ENCODE assay signal across 14 cellular contexts in genomic region chr6:136103101-136103688, GRCh38.
DNase-seq lines count a peak whose midpoint lies in the region; ATAC-seq and TF ChIP-seq lines count a peak whose summit lies in the region.
"Had no signal": no experiment of that assay in that cellular context is flagged by ENCODE, and none has a peak within 500 bp of the region (broad histone marks: within the 10 kb centered on the region; RNA-seq: fewer than 3 reads in every experiment).

No MANE protein-coding gene starts in this region.

- ATAC-seq in GM23338: peak; percentile 63
- no peak for ATAC-seq in HG03439 (IDR thresholded peaks at IDR 0.05; ENCODE audit: unreplicated experiment)
- no peak for ATAC-seq in GM19351 (IDR thresholded peaks at IDR 0.05; ENCODE audit: unreplicated experiment)
- ATAC-seq in CD4-positive, alpha-beta T cell (ENCODE audit: poor library complexity): no peak
- no peak for ATAC-seq in HG03457 (IDR thresholded peaks at IDR 0.05; ENCODE audit: unreplicated experiment)

- H3K27ac ChIP-seq in GM23338 (ENCODE audit: low read depth) (no peak overlapping the region), duodenal mucosa (ENCODE audit: low read depth, low read length) (peak overlapping the region; percentile 36)
- no peak overlapping the region for H3K27ac ChIP-seq in CD4-positive, alpha-beta T cell (ENCODE audit: low read depth, low read length)

- no peaks in the 10 kb centered on the region for H3K36me3 Mint-ChIP-seq in GM23338 (ENCODE audit: low read depth)
- no peaks in the 10 kb centered on the region for H3K36me3 Mint-ChIP-seq in CD4-positive, alpha-beta T cell (ENCODE audit: low read depth)

- no peaks in the 10 kb centered on the region for H3K79me2 ChIP-seq in GM23338 (replicated peaks; ENCODE audit: insufficient read depth)

- H4K20me1 ChIP-seq in GM23338 (replicated peaks; ENCODE audit: insufficient read depth): no peaks in the 10 kb centered on the region; the same call in 1 of the 2 replicates

- no peak overlapping the region for H3K9ac ChIP-seq in duodenal mucosa (ENCODE audit: low read depth in 1 of 2, low read length in 2 of 2)

- H3F3A ChIP-seq in GM23338 (replicated peaks; ENCODE audit: low read depth): no peaks in the 10 kb centered on the region

- H3K4me3 Mint-ChIP-seq in GM23338: no peak overlapping the region
- no peak overlapping the region for H3K4me3 Mint-ChIP-seq in CD4-positive, alpha-beta T cell

- intact Hi-C loops in CD4-positive, alpha-beta T cell (cut with DNase I, micrococcal nuclease): no loop called here

- peaks cover 73% of the 10 kb centered on the region for H3K27me3 Mint-ChIP-seq in GM23338 (ENCODE audit: insufficient read depth, low read depth, poor library complexity)
- peaks cover 5% of the 10 kb centered on the region for H3K27me3 Mint-ChIP-seq in CD4-positive, alpha-beta T cell

- POLR2A ChIA-PET in CD4-positive, alpha-beta T cell (lab: Charles Lee): no interaction called here

- H3K4me3 ChIP-seq in GM23338 (no peak overlapping the region), duodenal mucosa (ENCODE audit: low read depth in 1 of 2, low read length in 2 of 2) (no peak overlapping the region)

- DNase-seq in GM23338 (ENCODE audit: low spot score) (peak; percentile 28), left kidney (ENCODE audit: low read depth, low spot score) (peak; percentile 52), pulmonary artery endothelial cell (ENCODE audit: low read depth, low spot score) (peak; percentile 37)
- no peak for DNase-seq in CD4-positive, alpha-beta T cell
- DNase-seq: ACHN, Calu3, Karpas-422, NCI-H187, NCI-H748 treated with DMSO at 0.1 percent for 48 hours, SHP77 treated with DMSO at 0.1 percent for 48 hours had no signal

- H3K4me1 Mint-ChIP-seq in GM23338: peaks cover 29% of the 10 kb centered on the region
- no peaks in the 10 kb centered on the region for H3K4me1 Mint-ChIP-seq in CD4-positive, alpha-beta T cell (ENCODE audit: low read depth)

- 0 out of 2 replicates have a peak, but pooled peaks cover 2% of the 10 kb centered on the region for H3K9me2 ChIP-seq in GM23338 (ENCODE audit: insufficient read depth)

- no peaks in the 10 kb centered on the region for H3K9me3 ChIP-seq in duodenal mucosa (ENCODE audit: control insufficient read depth in 1 of 2, low read length in 2 of 2)
- no peaks in the 10 kb centered on the region for H3K9me3 ChIP-seq in CD4-positive, alpha-beta T cell (ENCODE audit: control insufficient read depth, low read length)

- CTCF ChIA-PET in CD4-positive, alpha-beta T cell (lab: Charles Lee): no interaction called here

- no peak overlapping the region for H2AFZ ChIP-seq in GM23338

- peak overlapping the region; percentile 61 for H3K4me2 ChIP-seq in GM23338

- H3K36me3 ChIP-seq in GM23338 (ENCODE audit: insufficient read depth) (no peaks in the 10 kb centered on the region), duodenal mucosa (ENCODE audit: control insufficient read depth in 1 of 2, insufficient read depth in 2 of 2, low read length in 2 of 2) (no peaks in the 10 kb centered on the region)

- no peak overlapping the region for H3K27ac Mint-ChIP-seq in GM23338
- H3K27ac Mint-ChIP-seq in CD4-positive, alpha-beta T cell: no peak overlapping the region

- no peak for TF ChIP-seq CTCF in GM23338 (conservative IDR thresholded peaks at IDR 0.05; ENCODE audit: low read depth in 2 of 2)
- no peak for TF ChIP-seq CTCF in CD4-positive, alpha-beta T cell (IDR thresholded peaks at IDR 0.05)

- H3K27me3 ChIP-seq in GM23338 (ENCODE audit: insufficient read depth) (peaks cover 73% of the 10 kb centered on the region), duodenal mucosa (ENCODE audit: control insufficient read depth in 1 of 2, insufficient read depth in 2 of 2, low read length in 2 of 2) (no peaks in the 10 kb centered on the region)
- H3K27me3 ChIP-seq in CD4-positive, alpha-beta T cell (ENCODE audit: control insufficient read depth, insufficient read depth, low read length): no peaks in the 10 kb centered on the region

- H3K9me3 Mint-ChIP-seq in GM23338: no peaks in the 10 kb centered on the region; the same call in 2 of the 3 replicates
- no peaks in the 10 kb centered on the region for H3K9me3 Mint-ChIP-seq in CD4-positive, alpha-beta T cell

- peaks cover 34% of the 10 kb centered on the region for H3K4me1 ChIP-seq in GM23338 (ENCODE audit: insufficient read depth)
- H3K4me1 ChIP-seq in duodenal mucosa (ENCODE audit: control insufficient read depth in 1 of 2, insufficient read depth in 2 of 2, low read length in 2 of 2): peaks cover 0 to 4% of the 10 kb centered on the region in 2 donors

TF ChIP-seq in GM23338, 12 proteins besides CTCF, POLR2A, EP300 and RAD21 (continues in another document):
- TF ChIP-seq CREB1 (CRISPR knock-in tag; IDR thresholded peaks at IDR 0.05; ENCODE audit: low read depth) (no peak), ZNF114 (CRISPR knock-in tag; IDR thresholded peaks at IDR 0.05) (no peak), STAT1 (IDR thresholded peaks at IDR 0.05; ENCODE audit: unreplicated experiment) (no peak), ZNF331 (CRISPR knock-in tag; IDR thresholded peaks at IDR 0.05; ENCODE audit: low read depth) (no peak), ZNF462 (CRISPR knock-in tag; IDR thresholded peaks at IDR 0.05) (no peak)

Comparison
In these comparisons a context has a peak if more than half of its experiments do, and no peak if none do; other contexts are left out.
1. DNase-seq: peak in GM23338 (single experiment), left kidney (single experiment) and pulmonary artery endothelial cell (single experiment); none in CD4-positive, alpha-beta T cell (0 of 10).